12 cellular contexts compared by ENCODE assay signal in genomic region chr16:84604477-84605013, GRCh38. TPM values are rescaled to one million over a fixed set of nuclear protein-coding genes. Genes with fewer than 3 reads are reported as not detected.
DNase-seq lines count a peak whose midpoint lies in the region; ATAC-seq and TF ChIP-seq lines count a peak whose summit lies in the region.
"Had no signal": no experiment of that assay in that cellular context is flagged by ENCODE, and none has a peak within 500 bp of the region (broad histone marks: within the 10 kb centered on the region; RNA-seq: fewer than 3 reads in every experiment).

No MANE protein-coding gene starts in this region.

- DNase-seq in ACHN (peak; percentile 56), GM23338 (ENCODE audit: low spot score) (no peak), mesothelial cell of epicardium (ENCODE audit: low spot score in 2 of 2, unreplicated experiment in 2 of 2) (no peak), HT-29 (ENCODE audit: low spot score) (no peak), heart right ventricle (no peak)
- DNase-seq: esophagus squamous epithelium, islet precursor cell, MV-4-11, NCI-H69 had no signal

- no peaks in the 10 kb centered on the region for H3K36me3 ChIP-seq in GM23338 (ENCODE audit: insufficient read depth)
- H3K36me3 ChIP-seq in heart right ventricle = peaks cover 0 to 14% (median 0%) of the 10 kb centered on the region in 9 donors
- H3K36me3 ChIP-seq: esophagus squamous epithelium had no signal

- H3K4me3 Mint-ChIP-seq in GM23338 (peak overlapping the region; percentile 32; the same call in 1 of the 3 replicates), mesothelial cell of epicardium (no peak overlapping the region)
- H3K4me3 Mint-ChIP-seq in activated T-helper 17 cell treated with anti-CD3 and anti-CD28 coated beads, Interleukin-2, amount 50 U/mL, for 72 hours = peak overlapping the region; percentile 98

- TF ChIP-seq CTCF in GM23338 (conservative IDR thresholded peaks at IDR 0.05; ENCODE audit: low read depth in 2 of 2) = no peak
- no peak for TF ChIP-seq CTCF in mesothelial cell of epicardium (IDR thresholded peaks at IDR 0.05; ENCODE audit: unreplicated experiment)
- no peak for TF ChIP-seq CTCF in heart right ventricle (IDR thresholded peaks at IDR 0.05)

- H3K4me1 ChIP-seq in GM23338 (ENCODE audit: insufficient read depth) = peaks cover 29% of the 10 kb centered on the region
- peaks cover 0 to 90% (median 4%) of the 10 kb centered on the region in 9 donors for H3K4me1 ChIP-seq in heart right ventricle

- peaks cover 27% of the 10 kb centered on the region for H4K20me1 ChIP-seq in GM23338 (replicated peaks; ENCODE audit: insufficient read depth)

- H3K36me3 Mint-ChIP-seq in GM23338 (ENCODE audit: low read depth) = peaks cover 22% of the 10 kb centered on the region
- peaks cover 46% of the 10 kb centered on the region for H3K36me3 Mint-ChIP-seq in activated T-helper 17 cell treated with anti-CD3 and anti-CD28 coated beads, Interleukin-2, amount 50 U/mL, for 72 hours (ENCODE audit: low read depth)
- H3K36me3 Mint-ChIP-seq in mesothelial cell of epicardium = peaks cover 10% of the 10 kb centered on the region

- ATAC-seq in GM23338 (peak; percentile 27), HG02973 (IDR thresholded peaks at IDR 0.05; ENCODE audit: unreplicated experiment) (no peak), heart right ventricle (no peak), HG02884 (IDR thresholded peaks at IDR 0.05; ENCODE audit: unreplicated experiment) (no peak)
- ATAC-seq in activated T-helper 17 cell treated with anti-CD3 and anti-CD28 coated beads, Interleukin-2, amount 50 U/mL, for 72 hours (replicated peaks) = no peak

- peak overlapping the region; percentile 59; the same call in 1 of the 2 replicates for H3K27ac ChIP-seq in GM23338 (ENCODE audit: low read depth)
- H3K27ac ChIP-seq in heart right ventricle = peak overlapping the region in 1 of 10 donors; percentile 93

- intact Hi-C loops in heart right ventricle (cut with DNase I) = no loop called here

- H3K27me3 Mint-ChIP-seq in GM23338 (ENCODE audit: insufficient read depth, low read depth, poor library complexity) (peaks cover 24% of the 10 kb centered on the region), mesothelial cell of epicardium (ENCODE audit: low read depth) (no peaks in the 10 kb centered on the region)
- H3K27me3 Mint-ChIP-seq in activated T-helper 17 cell treated with anti-CD3 and anti-CD28 coated beads, Interleukin-2, amount 50 U/mL, for 72 hours = no peaks in the 10 kb centered on the region

- peaks cover 13% of the 10 kb centered on the region for H3F3A ChIP-seq in GM23338 (replicated peaks; ENCODE audit: low read depth)

- H3K4me2 ChIP-seq in GM23338 = peak overlapping the region; percentile 60; the same call in 1 of the 2 replicates

- H3K79me2 ChIP-seq in GM23338 (replicated peaks; ENCODE audit: insufficient read depth) = peaks cover 76% of the 10 kb centered on the region

- H3K27ac Mint-ChIP-seq in GM23338 = peak overlapping the region; percentile 54; the same call in 1 of the 2 replicates
- H3K27ac Mint-ChIP-seq in activated T-helper 17 cell treated with anti-CD3 and anti-CD28 coated beads, Interleukin-2, amount 50 U/mL, for 72 hours = peak overlapping the region; percentile 55
- peak overlapping the region; percentile 78 for H3K27ac Mint-ChIP-seq in mesothelial cell of epicardium

- in situ Hi-C loops in ACHN (cut with HindIII; ENCODE audit: low pct_ligation_motif_present, low pct_unique_long_range_greater_than_20kb, low sequenced_read_pairs) = no loop called here

- WGBS in heart right ventricle, 2 donors = 77 to 84% methylated on average over 9 of the region's 9 CpGs

- H3K4me3 ChIP-seq in GM23338 (no peak overlapping the region), heart right ventricle (no peak overlapping the region)
- H3K4me3 ChIP-seq: esophagus squamous epithelium had no signal

- H3K9me3 Mint-ChIP-seq in GM23338 (peaks cover 3% of the 10 kb centered on the region; the same call in 2 of the 3 replicates), mesothelial cell of epicardium (no peaks in the 10 kb centered on the region)
- H3K9me3 Mint-ChIP-seq in activated T-helper 17 cell treated with anti-CD3 and anti-CD28 coated beads, Interleukin-2, amount 50 U/mL, for 72 hours = no peaks in the 10 kb centered on the region

- H3K27me3 ChIP-seq in GM23338 (ENCODE audit: insufficient read depth) = no peaks in the 10 kb centered on the region
- no peaks in the 10 kb centered on the region for H3K27me3 ChIP-seq in heart right ventricle
- H3K27me3 ChIP-seq: esophagus squamous epithelium had no signal

- peaks cover 47% of the 10 kb centered on the region for H3K4me1 Mint-ChIP-seq in GM23338
- peaks cover 67% of the 10 kb centered on the region for H3K4me1 Mint-ChIP-seq in activated T-helper 17 cell treated with anti-CD3 and anti-CD28 coated beads, Interleukin-2, amount 50 U/mL, for 72 hours
- peaks cover 28% of the 10 kb centered on the region for H3K4me1 Mint-ChIP-seq in mesothelial cell of epicardium

- no peaks in the 10 kb centered on the region for H3K9me2 ChIP-seq in GM23338 (ENCODE audit: insufficient read depth)

- H3K9me3 ChIP-seq in heart right ventricle = peaks cover 0 to 8% (median 0%) of the 10 kb centered on the region in 11 donors
- H3K9me3 ChIP-seq: esophagus squamous epithelium had no signal

- H2AFZ ChIP-seq in GM23338 = no peak overlapping the region

TF ChIP-seq in GM23338, 12 proteins besides CTCF, POLR2A, EP300 and RAD21 (continues in another document):
- TF ChIP-seq REST (IDR thresholded peaks at IDR 0.05; ENCODE audit: unreplicated experiment) = no peak
- no peak for TF ChIP-seq CREB1 (CRISPR knock-in tag; IDR thresholded peaks at IDR 0.05; ENCODE audit: low read depth)
- TF ChIP-seq NANOG (IDR thresholded peaks at IDR 0.05; ENCODE audit: borderline replicate concordance) = no peak
- TF ChIP-seq ETS1 (IDR thresholded peaks at IDR 0.05) = no peak
- TF ChIP-seq EZH2 (IDR thresholded peaks at IDR 0.05; ENCODE audit: low read depth, unreplicated experiment) = no peak
- TF ChIP-seq ZNF331 (CRISPR knock-in tag; IDR thresholded peaks at IDR 0.05; ENCODE audit: low read depth) = no peak
- no peak for TF ChIP-seq POLR2AphosphoS5 (IDR thresholded peaks at IDR 0.05; ENCODE audit: low read depth)
- TF ChIP-seq STAT1 (IDR thresholded peaks at IDR 0.05; ENCODE audit: unreplicated experiment) = no peak
- no peak for TF ChIP-seq JUNB (IDR thresholded peaks at IDR 0.05; ENCODE audit: unreplicated experiment)
- no peak for TF ChIP-seq ZNF114 (CRISPR knock-in tag; IDR thresholded peaks at IDR 0.05)
- no peak for TF ChIP-seq EZH2phosphoT487 (IDR thresholded peaks at IDR 0.05; ENCODE audit: unreplicated experiment)

RNA-seq across cellular contexts. Expression of gene COTL1, which starts 13.3 kb away (rescaled TPM):
- 111 and 117 TPM in 2 replicates for total RNA-seq in GM23338 (2014; rRNA removed; shearing (Covaris generic))
- polyA plus RNA-seq in GM23338 (2016; fragmentation: Nextera tagmentation; extraction: Ambion mirVana) = 165 and 166 TPM in 2 replicates
- 100 to 1,000 TPM; 250 to 505 TPM for total RNA-seq in activated T-helper 17 cell treated with anti-CD3 and anti-CD28 coated beads, Interleukin-2, amount 50 U/mL, for 72 hours
- total RNA-seq in mesothelial cell of epicardium = 106 to 116 TPM (median 106 TPM) in 3 replicates
- 105 and 121 TPM in 2 replicates for total RNA-seq in HT-29 (2014; rRNA removed; shearing (Covaris generic))
- 10 to 100 TPM in 5 of 10 donors, 1 to 10 TPM in 5; 6.4 to 72.9 (median 9.7) TPM for total RNA-seq in heart right ventricle
- polyA plus RNA-seq in heart right ventricle = 10 to 100 TPM in 1 of 2 donors, 1 to 10 TPM in 1; 8.6 to 24.0 TPM

RNA-seq across cellular contexts. Expression of gene KLHL36, which starts 43.8 kb away (rescaled TPM):
- total RNA-seq in GM23338 (2014; rRNA removed; shearing (Covaris generic)) = 54.6 and 70.4 TPM in 2 replicates
- 13.4 and 15.5 TPM in 2 replicates for polyA plus RNA-seq in GM23338 (2016; fragmentation: Nextera tagmentation; extraction: Ambion mirVana)
- 10 to 100 TPM; 52.3 to 65.5 TPM for total RNA-seq in activated T-helper 17 cell treated with anti-CD3 and anti-CD28 coated beads, Interleukin-2, amount 50 U/mL, for 72 hours
- 44.9 to 51.6 TPM (median 46.9 TPM) in 3 replicates for total RNA-seq in mesothelial cell of epicardium
- total RNA-seq in HT-29 (2014; rRNA removed; shearing (Covaris generic)) = 64.9 and 70.1 TPM in 2 replicates
- total RNA-seq in heart right ventricle = 10 to 100 TPM; 40.0 to 77.9 (median 58.4) TPM
- 10 to 100 TPM; 14.7 to 19.5 TPM for polyA plus RNA-seq in heart right ventricle
